In the genomic region with DNA sequence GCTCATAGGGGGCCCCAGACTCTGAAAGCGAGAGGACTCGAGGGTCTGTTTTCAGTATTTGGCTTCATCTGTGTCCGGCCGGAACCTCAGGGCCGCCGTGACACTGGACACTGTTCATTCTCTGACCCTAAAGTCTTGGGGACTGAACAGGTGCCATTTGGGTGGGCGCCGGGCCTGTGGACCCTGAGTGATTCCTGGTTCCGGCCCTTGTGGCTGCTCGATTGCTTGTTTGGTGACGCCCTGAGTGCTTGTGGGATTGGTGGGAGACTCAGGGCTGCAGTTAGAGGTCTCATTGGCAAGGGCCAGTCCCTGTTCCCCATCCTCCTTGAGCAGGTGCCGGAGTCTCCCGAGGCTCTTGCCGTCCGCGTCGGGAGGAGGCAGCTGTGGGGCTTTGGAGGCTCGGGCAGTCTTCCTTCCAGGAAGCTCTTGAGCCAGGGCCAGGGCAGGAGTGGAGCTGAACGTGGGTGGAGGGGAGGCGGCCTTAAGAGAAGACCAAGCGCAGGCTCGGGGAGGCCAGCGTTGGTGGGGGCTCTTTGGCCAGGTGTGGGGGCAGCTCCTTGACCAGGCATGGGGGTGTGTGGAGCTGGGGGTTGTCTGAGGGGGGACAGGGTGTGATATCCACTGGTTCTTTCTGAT, we compare ENCODE assay signal across 8 cellular contexts. TPM values are rescaled to one million over a fixed set of nuclear protein-coding genes. Genes with fewer than 3 reads are reported as not detected.
DNase-seq lines count a peak whose midpoint lies in the region; ATAC-seq and TF ChIP-seq lines count a peak whose summit lies in the region.

No MANE protein-coding gene starts in this region.

- H3K27me3 Mint-ChIP-seq in activated T-cell treated with anti-CD3 and anti-CD28 coated beads, Interleukin-2, amount 50 U/mL, for 24 hours, result no peaks in the 10 kb centered on the region
- H3K27me3 Mint-ChIP-seq in central memory CD8-positive, alpha-beta T cell, result no peaks in the 10 kb centered on the region
- peaks cover 6% of the 10 kb centered on the region for H3K27me3 Mint-ChIP-seq in type B pancreatic cell

- H3K4me3 Mint-ChIP-seq in activated T-cell treated with anti-CD3 and anti-CD28 coated beads, Interleukin-2, amount 50 U/mL, for 24 hours, result peak overlapping the region; percentile 90
- H3K4me3 Mint-ChIP-seq in central memory CD8-positive, alpha-beta T cell, result peak overlapping the region; percentile 94
- H3K4me3 Mint-ChIP-seq in type B pancreatic cell, result peak overlapping the region; percentile 79

- H3K4me1 Mint-ChIP-seq in activated T-cell treated with anti-CD3 and anti-CD28 coated beads, Interleukin-2, amount 50 U/mL, for 24 hours (ENCODE audit: low read depth), result peaks cover 46% of the 10 kb centered on the region
- H3K4me1 Mint-ChIP-seq in central memory CD8-positive, alpha-beta T cell, result peaks cover 52% of the 10 kb centered on the region
- peaks cover 29% of the 10 kb centered on the region for H3K4me1 Mint-ChIP-seq in type B pancreatic cell (ENCODE audit: unreplicated experiment)

- H3K36me3 ChIP-seq in lung (ENCODE audit: control insufficient read depth in 2 of 2, insufficient read depth in 2 of 2, low read length in 2 of 2), result peaks cover 20 to 55% of the 10 kb centered on the region in 2 donors

- H3K4me3 ChIP-seq in lung, result no peak overlapping the region

- peaks cover 21 to 31% of the 10 kb centered on the region in 2 donors for H3K4me1 ChIP-seq in lung (ENCODE audit: control insufficient read depth in 2 of 2, insufficient read depth in 2 of 2, low read length in 2 of 2)

- peak overlapping the region; percentile 95 for H3K27ac Mint-ChIP-seq in activated T-cell treated with anti-CD3 and anti-CD28 coated beads, Interleukin-2, amount 50 U/mL, for 24 hours
- peak overlapping the region; percentile 90 for H3K27ac Mint-ChIP-seq in central memory CD8-positive, alpha-beta T cell (ENCODE audit: low read depth)
- peak overlapping the region; percentile 91 for H3K27ac Mint-ChIP-seq in type B pancreatic cell

- H3K36me3 Mint-ChIP-seq in activated T-cell treated with anti-CD3 and anti-CD28 coated beads, Interleukin-2, amount 50 U/mL, for 24 hours (ENCODE audit: low read depth), result peaks cover 78% of the 10 kb centered on the region
- H3K36me3 Mint-ChIP-seq in central memory CD8-positive, alpha-beta T cell (ENCODE audit: insufficient read depth), result peaks cover 61% of the 10 kb centered on the region
- H3K36me3 Mint-ChIP-seq in type B pancreatic cell, result peaks cover 19% of the 10 kb centered on the region

- TF ChIP-seq CTCF in lung (IDR thresholded peaks at IDR 0.05; ENCODE audit: control extremely low read depth, extremely low read depth) (no peak), type B pancreatic cell (conservative IDR thresholded peaks at IDR 0.05) (no peak)

- ATAC-seq in central memory CD8-positive, alpha-beta T cell (replicated peaks; ENCODE audit: extremely low read depth, poor library complexity, severe bottlenecking), result no peak
- ATAC-seq in lung (ENCODE audit: insufficient read depth, low FRiP score) (peak; percentile 17), GM19463 (IDR thresholded peaks at IDR 0.05; ENCODE audit: unreplicated experiment) (no peak)

- H3K9me3 Mint-ChIP-seq in activated T-cell treated with anti-CD3 and anti-CD28 coated beads, Interleukin-2, amount 50 U/mL, for 24 hours, result no peaks in the 10 kb centered on the region
- H3K9me3 Mint-ChIP-seq in central memory CD8-positive, alpha-beta T cell, result no peaks in the 10 kb centered on the region
- no peaks in the 10 kb centered on the region for H3K9me3 Mint-ChIP-seq in type B pancreatic cell

- 36 to 65% methylated on average over 22 to 23 of the region's 23 CpGs for WGBS in lung, 2 donors

- no peaks in the 10 kb centered on the region for H3K9me3 ChIP-seq in lung (ENCODE audit: control insufficient read depth in 2 of 2, insufficient read depth in 1 of 2, low read length in 1 of 2)

- H3K27me3 ChIP-seq in lung (ENCODE audit: control insufficient read depth, insufficient read depth), result no peaks in the 10 kb centered on the region

- no peak for DNase-seq in activated T-cell treated with anti-CD3 and anti-CD28 coated beads, Interleukin-2, amount 50 U/mL, for 24 hours
- DNase-seq in activated T-cell treated with anti-CD3 and anti-CD28 coated beads for 4 hours (no peak), lung (ENCODE audit: low spot score) (peak; percentile 68), type B pancreatic cell (ENCODE audit: extremely low spot score, unreplicated experiment) (no peak), NCI-H1436 treated with DMSO at 0.1 percent for 48 hours (lab: John Stamatoyannopoulos, UW) (no peak), A172 (ENCODE audit: low spot score) (no peak)
- DNase-seq in central memory CD8-positive, alpha-beta T cell (ENCODE audit: low spot score in 2 of 2), result no peak

- H3K27ac ChIP-seq in lung (ENCODE audit: low read depth in 1 of 2, low read length in 1 of 2), result peak overlapping the region in 1 of 2 donors; percentile 78

RNA-seq across cellular contexts. Expression of a gene that starts 4.7 kb away (rescaled TPM):
- total RNA-seq in lung, result 100 to 1,000 TPM; 256 to 321 TPM
- polyA plus RNA-seq in lung, result 100 to 1,000 TPM; 112 to 150 TPM
- total RNA-seq in type B pancreatic cell (ENCODE audit: low replicate concordance), result 416 and 496 TPM in 2 replicates
- 171 and 174 TPM in 2 replicates for total RNA-seq in A172 (2014; rRNA removed; shearing (Covaris generic))

RNA-seq across cellular contexts. Expression of a gene that starts 19.8 kb away (rescaled TPM):
- total RNA-seq in lung (10 to 100 TPM in 1 of 2 donors, 1 to 10 TPM in 1; 8.1 to 14.1 TPM), type B pancreatic cell (ENCODE audit: low replicate concordance) (9.9 and 29.2 TPM in 2 replicates)
- 1 to 10 TPM in 1 of 2 donors, under 1 TPM in 1; 0.91 to 4.2 TPM for polyA plus RNA-seq in lung
- total RNA-seq in A172 (2014; rRNA removed; shearing (Covaris generic)), result 7.5 and 12.7 TPM in 2 replicates

RNA-seq across cellular contexts. Expression of a gene that starts 25.7 kb away (rescaled TPM):
- 1 to 10 TPM; 2.1 to 9.8 TPM for total RNA-seq in lung
- 1 to 10 TPM; 2.0 to 6.7 TPM for polyA plus RNA-seq in lung
- 0.41 TPM in 1 of 2 replicates, not detected in the other for total RNA-seq in type B pancreatic cell (ENCODE audit: low replicate concordance)
- total RNA-seq in A172 (2014; rRNA removed; shearing (Covaris generic)), result 0.36 TPM in 1 of 2 replicates, not detected in the other

RNA-seq across cellular contexts. Expression of a gene that starts 38.8 kb away (rescaled TPM):
- total RNA-seq in lung (10 to 100 TPM in 1 of 2 donors, under 1 TPM in 1; 0.58 to 23.3 TPM), type B pancreatic cell (ENCODE audit: low replicate concordance) (0.45 TPM in 1 of 2 replicates, not detected in the other)
- 10 to 100 TPM in 1 of 2 donors, under 1 TPM in 1; 0.85 to 18.5 TPM for polyA plus RNA-seq in lung
- total RNA-seq in A172 (2014; rRNA removed; shearing (Covaris generic)), result 0.14 and 0.16 TPM in 2 replicates

RNA-seq across cellular contexts. Expression of a gene that starts 50.1 kb away (rescaled TPM):
- 10 to 100 TPM in 1 of 2 donors, 1 to 10 TPM in 1; 1.4 to 16.6 TPM for total RNA-seq in lung
- polyA plus RNA-seq in lung, result 10 to 100 TPM in 1 of 2 donors, 1 to 10 TPM in 1; 2.0 to 21.0 TPM
- total RNA-seq in type B pancreatic cell (ENCODE audit: low replicate concordance), result not detected in 2 replicates
- total RNA-seq in A172 (2014; rRNA removed; shearing (Covaris generic)), result not detected in 2 replicates
